10 cellular contexts compared by ENCODE assay signal in genomic region chr19:45643927-45644771, GRCh38. TPM values are rescaled to one million over a fixed set of nuclear protein-coding genes. Genes with fewer than 3 reads are reported as not detected.
DNase-seq lines count a peak whose midpoint lies in the region; ATAC-seq and TF ChIP-seq lines count a peak whose summit lies in the region.
"Had no signal": no experiment of that assay in that cellular context is flagged by ENCODE, and none has a peak within 500 bp of the region (broad histone marks: within the 10 kb centered on the region; RNA-seq: fewer than 3 reads in every experiment).

No MANE protein-coding gene starts in this region.

- intact Hi-C loops in psoas muscle (cut with DNase I), result loop anchor here (1.0 to 5.0 kb wide), 4 partner anchors 35 to 207 kb away; no protein-coding TSS in a partner anchor

- no peaks in the 10 kb centered on the region for H3K79me2 ChIP-seq in trophoblast cell (ENCODE audit: control insufficient read depth, insufficient read depth, low read length, poor library complexity)

- H3K36me3 ChIP-seq in NT2/D1 (ENCODE audit: insufficient read depth, insufficient read length, low read length), result no peaks in the 10 kb centered on the region
- no peaks in the 10 kb centered on the region for H3K36me3 ChIP-seq in ectodermal cell (ENCODE audit: control insufficient read depth, insufficient read depth, low read length)
- no peaks in the 10 kb centered on the region for H3K36me3 ChIP-seq in trophoblast cell (ENCODE audit: control insufficient read depth in 1 of 2, insufficient read depth in 2 of 2, low read length in 2 of 2)
- H3K36me3 ChIP-seq in psoas muscle (ENCODE audit: insufficient read depth in 1 of 2, low read depth in 1 of 2), result no peaks in the 10 kb centered on the region

- H3K9me3 ChIP-seq in NT2/D1 (ENCODE audit: insufficient read depth, low read length) (0 out of 2 replicates have a peak, but pooled peaks cover 4% of the 10 kb centered on the region), ectodermal cell (ENCODE audit: control insufficient read depth, low read length) (no peaks in the 10 kb centered on the region), trophoblast cell (ENCODE audit: insufficient read depth, low read depth, low read length) (peaks cover 2% of the 10 kb centered on the region), psoas muscle (no peaks in the 10 kb centered on the region)
- H3K9me3 ChIP-seq: A549 had no signal

- H4K91ac ChIP-seq in trophoblast cell (ENCODE audit: low read depth, low read length), result no peak overlapping the region

- H3K27ac ChIP-seq in ectodermal cell (ENCODE audit: insufficient read depth, low read depth, low read length, poor library complexity, severe bottlenecking) (no peak overlapping the region), trophoblast cell (ENCODE audit: low read depth, low read length) (no peak overlapping the region), psoas muscle (no peak overlapping the region)
- H3K27ac ChIP-seq: foreskin keratinocyte had no signal

- H3K4me3 ChIP-seq in NT2/D1 (ENCODE audit: insufficient read length, low read depth), result no peak overlapping the region
- H3K4me3 ChIP-seq in ectodermal cell (ENCODE audit: insufficient read depth, low read depth, low read length), result peak overlapping the region; percentile 57
- H3K4me3 ChIP-seq in trophoblast cell (ENCODE audit: low read depth, low read length), result no peak overlapping the region
- no peak overlapping the region for H3K4me3 ChIP-seq in psoas muscle
- H3K4me3 ChIP-seq: A549 had no signal

- no peak overlapping the region for H2BK120ac ChIP-seq in trophoblast cell (ENCODE audit: insufficient read depth, low read length, poor library complexity)

- no peak overlapping the region for H3K18ac ChIP-seq in trophoblast cell (ENCODE audit: low read length)

- H3K9ac ChIP-seq in NT2/D1 (ENCODE audit: insufficient read length, low read depth) (peak overlapping the region; percentile 53), trophoblast cell (ENCODE audit: low read length) (no peak overlapping the region)

- WGBS in ectodermal cell, 2 experiments, result 53% methylated on average over 13 to 14 of the region's 14 CpGs
- WGBS in trophoblast cell (ENCODE audit: extremely low coverage, insufficient coverage, insufficient read length), result no CpG with 5 or more reads among the region's 14 CpGs
- 48 to 64% (median 53%) methylated on average over 14 of the region's 14 CpGs for WGBS in psoas muscle, 3 donors

- H3K27me3 ChIP-seq in NT2/D1 (ENCODE audit: insufficient read depth, insufficient read length) (no peaks in the 10 kb centered on the region), ectodermal cell (ENCODE audit: control insufficient read depth, insufficient read depth, low read length, poor library complexity, severe bottlenecking) (peaks cover 9% of the 10 kb centered on the region), trophoblast cell (ENCODE audit: insufficient read depth, low read length) (peaks cover 9% of the 10 kb centered on the region), psoas muscle (ENCODE audit: insufficient read depth in 3 of 3, low read length in 2 of 3) (peaks cover 0 to 33% (median 0%) of the 10 kb centered on the region in 3 donors)

- peaks cover 10% of the 10 kb centered on the region for H3K4me1 ChIP-seq in NT2/D1 (ENCODE audit: insufficient read depth, insufficient read length)
- H3K4me1 ChIP-seq in ectodermal cell (ENCODE audit: control insufficient read depth, insufficient read depth, low read length), result peaks cover 8% of the 10 kb centered on the region
- H3K4me1 ChIP-seq in trophoblast cell (ENCODE audit: control insufficient read depth in 1 of 2, insufficient read depth in 2 of 2, low read length in 2 of 2), result peaks cover 17 to 25% of the 10 kb centered on the region in 2 experiments
- peaks cover 16% of the 10 kb centered on the region for H3K4me1 ChIP-seq in psoas muscle

- H3K79me1 ChIP-seq in trophoblast cell (ENCODE audit: low read length), result peaks cover 6% of the 10 kb centered on the region

- ATAC-seq in psoas muscle, result no peak
- ATAC-seq: A549, foreskin keratinocyte had no signal

- H2AK5ac ChIP-seq in trophoblast cell (ENCODE audit: low read length), result no peak overlapping the region

- no peak overlapping the region for H2AFZ ChIP-seq in trophoblast cell (ENCODE audit: insufficient read depth, low read length, poor library complexity)

- no peak for TF ChIP-seq CTCF in psoas muscle (IDR thresholded peaks at IDR 0.05)

- H2BK5ac ChIP-seq in trophoblast cell (ENCODE audit: low read depth, low read length, poor library complexity), result no peak overlapping the region

- H4K8ac ChIP-seq in trophoblast cell (ENCODE audit: low read depth, low read length), result no peak overlapping the region

- no peak overlapping the region for H3K14ac ChIP-seq in trophoblast cell (ENCODE audit: low read length)

- no peak overlapping the region for H3K23ac ChIP-seq in trophoblast cell (ENCODE audit: low read length)

- DNase-seq in NCI-H1694 treated with DMSO at 0.1 percent for 48 hours (lab: John Stamatoyannopoulos, UW) (peak; percentile 13), NCI-H1694 (lab: John Stamatoyannopoulos, UW) (no peak), NT2/D1 (ENCODE audit: low read depth, low spot score) (no peak), trophoblast cell (no peak), psoas muscle (no peak), GDM1 (lab: John Stamatoyannopoulos, UW) (no peak), middle frontal gyrus (ENCODE audit: extremely low spot score, low spot score) (no peak)
- DNase-seq: foreskin keratinocyte had no signal

- H3K4me2 ChIP-seq in trophoblast cell (ENCODE audit: low read length), result peak overlapping the region; percentile 66

- H3K4ac ChIP-seq in trophoblast cell (ENCODE audit: low read depth, low read length), result no peak overlapping the region

- H2BK12ac ChIP-seq in trophoblast cell (ENCODE audit: low read length), result no peak overlapping the region

- no peak overlapping the region for H4K12ac ChIP-seq in trophoblast cell (ENCODE audit: low read depth, low read length)

RNA-seq across cellular contexts. Expression of gene EML2, which starts 5.0 kb away (rescaled TPM):
- 22.6 TPM for polyA plus RNA-seq in ectodermal cell (2013, experiment 1 of 4)
- 12.2 TPM for polyA plus RNA-seq in ectodermal cell (2013, experiment 2 of 4)
- 17.4 TPM for polyA plus RNA-seq in ectodermal cell (2013, experiment 3 of 4)
- polyA plus RNA-seq in ectodermal cell (2013, experiment 4 of 4), result 18.6 TPM
- 15.0 and 16.5 TPM in 2 replicates for polyA plus RNA-seq in trophoblast cell (2013)
- total RNA-seq in psoas muscle, result 10 to 100 TPM; 10.4 to 31.1 (median 18.3) TPM
- polyA plus RNA-seq in psoas muscle, result 1 to 10 TPM; 6.2 to 8.3 (median 6.7) TPM

RNA-seq across cellular contexts. Expression of gene GIPR, which starts 23.9 kb away (rescaled TPM):
- polyA plus RNA-seq in ectodermal cell (2013, experiment 1 of 4), result not detected
- polyA plus RNA-seq in ectodermal cell (2013, experiment 2 of 4), result 0.09 TPM
- polyA plus RNA-seq in ectodermal cell (2013, experiment 3 of 4), result 0.32 TPM
- 0.24 TPM for polyA plus RNA-seq in ectodermal cell (2013, experiment 4 of 4)
- polyA plus RNA-seq in trophoblast cell (2013), result 0.60 and 0.99 TPM in 2 replicates
- not detected for total RNA-seq in psoas muscle
- polyA plus RNA-seq in psoas muscle, result under 1 TPM in 2 of 3 donors, not detected in 1; under 0.01 to 0.08 TPM

RNA-seq across cellular contexts. Expression of gene GPR4, which starts 42.1 kb away (rescaled TPM):
- 0.28 TPM for polyA plus RNA-seq in ectodermal cell (2013, experiment 1 of 4)
- 0.16 TPM for polyA plus RNA-seq in ectodermal cell (2013, experiment 2 of 4)
- polyA plus RNA-seq in ectodermal cell (2013, experiment 3 of 4), result 0.11 TPM
- 0.16 TPM for polyA plus RNA-seq in ectodermal cell (2013, experiment 4 of 4)
- polyA plus RNA-seq in trophoblast cell (2013), result 0.03 TPM in 1 of 2 replicates, not detected in the other
- 1 to 10 TPM; 3.0 to 7.5 (median 3.9) TPM for total RNA-seq in psoas muscle
- polyA plus RNA-seq in psoas muscle, result 1 to 10 TPM; 1.6 to 2.6 (median 2.4) TPM
- total RNA-seq: foreskin keratinocyte had no signal

RNA-seq across cellular contexts. Expression of gene SNRPD2, which starts 47.6 kb away (rescaled TPM):
- polyA plus RNA-seq in ectodermal cell (2013, experiment 1 of 4), result 521 TPM
- polyA plus RNA-seq in ectodermal cell (2013, experiment 2 of 4), result 460 TPM
- 586 TPM for polyA plus RNA-seq in ectodermal cell (2013, experiment 3 of 4)
- 651 TPM for polyA plus RNA-seq in ectodermal cell (2013, experiment 4 of 4)
- 1,318 and 1,337 TPM in 2 replicates for polyA plus RNA-seq in trophoblast cell (2013)
- total RNA-seq in psoas muscle, result 100 to 1,000 TPM; 205 to 243 (median 222) TPM
- polyA plus RNA-seq in psoas muscle, result 100 to 1,000 TPM; 251 to 368 (median 326) TPM

RNA-seq across cellular contexts. Expression of gene QPCTL, which starts 48.3 kb away (rescaled TPM):
- 29.4 TPM for polyA plus RNA-seq in ectodermal cell (2013, experiment 1 of 4)
- 25.6 TPM for polyA plus RNA-seq in ectodermal cell (2013, experiment 2 of 4)
- 14.4 TPM for polyA plus RNA-seq in ectodermal cell (2013, experiment 3 of 4)
- 13.7 TPM for polyA plus RNA-seq in ectodermal cell (2013, experiment 4 of 4)
- 10.0 and 10.1 TPM in 2 replicates for polyA plus RNA-seq in trophoblast cell (2013)
- total RNA-seq in psoas muscle, result 1 to 10 TPM in 2 of 4 donors, under 1 TPM in 2; 0.84 to 1.6 (median 1.1) TPM
- 1 to 10 TPM in 1 of 3 donors, under 1 TPM in 2; 0.41 to 1.6 (median 0.84) TPM for polyA plus RNA-seq in psoas muscle
